Comparison of ENCODE assay signal across 29 cellular contexts in genomic region chr1:69213644-69214043, GRCh38.
A peak's percentile ranks its signal among the peaks of the same experiment; 100 is the strongest.
DNase-seq lines count a peak whose midpoint lies in the region; TF ChIP-seq lines count a peak whose summit lies in the region.
"Had no signal": no experiment of that assay in that cellular context is flagged by ENCODE, and none has a peak within 500 bp of the region (broad histone marks: within the 10 kb centered on the region; RNA-seq: fewer than 3 reads in every experiment).

No MANE protein-coding gene starts in this region.

- no peak overlapping the region for H3K4me2 ChIP-seq in neural cell (ENCODE audit: low read length)
- H3K4me2 ChIP-seq: A549; BLaER1; BLaER1 treated with 17β-estradiol and CSF1 and Interleukin-3, amounts not matched to agents 10 nM and 100 nM had no signal

- H3K79me2 ChIP-seq in neural cell (replicated peaks; ENCODE audit: insufficient read depth, low read length), result no peaks in the 10 kb centered on the region

- TF ChIP-seq EP300 in neural cell (conservative IDR thresholded peaks at IDR 0.05; ENCODE audit: poor library complexity, severe bottlenecking), result peak; percentile 93

- DNase-seq in H7, result peak; percentile 7
- DNase-seq in Kasumi-1 (lab: John Stamatoyannopoulos, UW), result no peak
- no peak for DNase-seq in NCI-H2196 (lab: John Stamatoyannopoulos, UW; ENCODE audit: unreplicated experiment)
- DNase-seq: 8988T; ACHN; AML-193; BE2C; C1 segment of cervical spinal cord; Caco-2; Calu3; CD4-positive, alpha-beta memory T cell; CD4-positive, alpha-beta T cell; CD4-positive, CD25-positive, alpha-beta regulatory T cell; CD8-positive, alpha-beta memory T cell; CD8-positive, alpha-beta T cell; COR-L47; DMS 273 treated with DMSO at 0.1 percent for 48 hours; DMS153; DMS53; DMS79; DMS79 treated with DMSO at 0.1 percent for 48 hours; DND-41; EL had no signal

- no peaks in the 10 kb centered on the region for H3F3A ChIP-seq in neural cell (ENCODE audit: insufficient read depth, low read length, poor library complexity, severe bottlenecking)

- no peak for TF ChIP-seq CTCF in neural cell (IDR thresholded peaks at IDR 0.05; ENCODE audit: poor library complexity, severe bottlenecking)

- TF ChIP-seq RAD21 in neural cell (conservative IDR thresholded peaks at IDR 0.05), result no peak

- H3K27ac ChIP-seq in neural cell (ENCODE audit: low read length), result peak overlapping the region; percentile 57
- H3K27ac ChIP-seq: 22Rv1; A549; BLaER1; BLaER1 treated with 17β-estradiol and CSF1 and Interleukin-3, amounts not matched to agents 10 nM and 100 nM; C4-2B had no signal

- H3K27me3 ChIP-seq in H7 (ENCODE audit: control insufficient read depth, insufficient read depth, low read length), result no peaks in the 10 kb centered on the region
- no peaks in the 10 kb centered on the region for H3K27me3 ChIP-seq in neural cell (ENCODE audit: insufficient read depth, low read depth, low read length)
- H3K27me3 ChIP-seq: BE2C; BLaER1; BLaER1 treated with 17β-estradiol and CSF1 and Interleukin-3, amounts not matched to agents 10 nM and 100 nM had no signal

- no peaks in the 10 kb centered on the region for H4K20me1 ChIP-seq in neural cell (ENCODE audit: insufficient read depth)
- H4K20me1 ChIP-seq: BLaER1; BLaER1 treated with 17β-estradiol and CSF1 and Interleukin-3, amounts not matched to agents 10 nM and 100 nM had no signal

- no peak overlapping the region for H3K9ac ChIP-seq in neural cell (ENCODE audit: low read length)
- H3K9ac ChIP-seq: BLaER1; BLaER1 treated with 17β-estradiol and CSF1 and Interleukin-3, amounts not matched to agents 10 nM and 100 nM had no signal

- H2AFZ ChIP-seq in neural cell (ENCODE audit: low read depth, low read length), result no peak overlapping the region

- H3K36me3 ChIP-seq in H7 (replicated peaks; ENCODE audit: control insufficient read depth, insufficient read depth, low read length), result no peaks in the 10 kb centered on the region
- no peaks in the 10 kb centered on the region for H3K36me3 ChIP-seq in neural cell (ENCODE audit: insufficient read depth, low read length)
- H3K36me3 ChIP-seq: BE2C; BLaER1; BLaER1 treated with 17β-estradiol and CSF1 and Interleukin-3, amounts not matched to agents 10 nM and 100 nM had no signal

- no peaks in the 10 kb centered on the region for H3K9me2 ChIP-seq in neural cell (ENCODE audit: insufficient read depth, low read length)

- no peaks in the 10 kb centered on the region for H3K9me3 ChIP-seq in neural cell (ENCODE audit: low read length)
- H3K9me3 ChIP-seq: A549; BE2C; BLaER1; BLaER1 treated with 17β-estradiol and CSF1 and Interleukin-3, amounts not matched to agents 10 nM and 100 nM; Caco-2 had no signal

- H3K4me3 ChIP-seq in H7 (ENCODE audit: insufficient read depth, low read depth, low read length) (no peak overlapping the region), neural cell (ENCODE audit: low read length) (peak overlapping the region; percentile 23)
- H3K4me3 ChIP-seq: A549; BLaER1; BLaER1 treated with 17β-estradiol and CSF1 and Interleukin-3, amounts not matched to agents 10 nM and 100 nM had no signal

TF ChIP-seq in neural cell, 6 proteins besides CTCF, POLR2A, EP300 and RAD21:
- TF ChIP-seq TAF1 (IDR thresholded peaks at IDR 0.05; ENCODE audit: low read depth) (no peak), POLR2AphosphoS5 (IDR thresholded peaks at IDR 0.05) (peak; percentile 49), MXI1 (conservative IDR thresholded peaks at IDR 0.05; ENCODE audit: poor library complexity, severe bottlenecking) (no peak), REST (IDR thresholded peaks at IDR 0.05; ENCODE audit: borderline replicate concordance) (no peak)
